ENCODE assay signal across 1 cellular context in the genomic region with DNA sequence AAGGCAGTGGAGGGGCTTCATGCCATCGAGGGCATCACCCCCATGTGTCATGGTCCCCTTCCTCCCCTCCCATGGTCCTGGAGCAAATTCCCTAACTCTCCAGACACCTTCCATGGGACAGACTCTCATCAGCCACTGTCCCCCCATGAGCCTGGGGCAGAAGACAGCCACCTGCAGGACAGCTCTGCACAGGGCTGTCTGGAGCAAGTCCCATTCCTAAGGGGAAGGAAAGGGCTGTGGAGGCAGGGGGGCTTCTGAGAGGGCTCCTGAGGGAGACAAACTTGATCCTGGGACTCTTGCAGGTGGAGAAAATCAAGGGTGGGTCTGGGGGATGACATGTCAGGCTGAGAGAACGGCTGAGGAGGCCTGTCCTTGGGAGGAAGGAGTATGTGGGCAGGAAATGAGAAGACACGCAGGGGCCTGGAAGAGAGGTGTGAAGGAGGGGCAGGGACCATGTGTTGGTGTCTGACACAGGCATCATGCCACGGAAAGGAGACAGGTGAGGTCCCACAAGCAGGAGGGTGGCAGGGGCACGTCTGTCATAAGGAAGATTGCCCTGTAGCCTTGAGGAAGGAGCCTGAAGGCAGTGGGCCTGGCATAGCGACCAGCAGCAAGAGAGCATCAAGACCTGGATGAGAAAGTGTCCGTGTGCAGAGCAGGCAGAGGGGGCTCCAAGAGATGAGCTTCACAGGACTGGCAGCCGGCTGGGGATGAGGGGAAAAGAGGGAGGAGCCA.
TF ChIP-seq lines count a peak whose summit lies in the region.

No MANE protein-coding gene starts in this region.

TF ChIP-seq in IMR-90, 13 proteins besides CTCF, POLR2A, EP300 and RAD21:
- TF ChIP-seq NFE2L2 (IDR thresholded peaks at IDR 0.05; ENCODE audit: low read depth, low read length) = no peak
- no peak for TF ChIP-seq SMC3 (IDR thresholded peaks at IDR 0.05; ENCODE audit: low read depth, low read length)
- no peak for TF ChIP-seq RFX5 (IDR thresholded peaks at IDR 0.05; ENCODE audit: low read depth, low read length)
- TF ChIP-seq BHLHE40 (IDR thresholded peaks at IDR 0.05; ENCODE audit: low read depth, low read length) = no peak
- TF ChIP-seq MAZ (IDR thresholded peaks at IDR 0.05; ENCODE audit: borderline replicate concordance, low read depth, low read length) = no peak
- no peak for TF ChIP-seq RCOR1 (IDR thresholded peaks at IDR 0.05; ENCODE audit: insufficient replicate concordance, low read length)
- TF ChIP-seq CEBPB (IDR thresholded peaks at IDR 0.05; ENCODE audit: low read depth, low read length) = no peak
- TF ChIP-seq MXI1 (IDR thresholded peaks at IDR 0.05; ENCODE audit: borderline replicate concordance, low read depth, low read length) = no peak
- TF ChIP-seq, protein P1, sequence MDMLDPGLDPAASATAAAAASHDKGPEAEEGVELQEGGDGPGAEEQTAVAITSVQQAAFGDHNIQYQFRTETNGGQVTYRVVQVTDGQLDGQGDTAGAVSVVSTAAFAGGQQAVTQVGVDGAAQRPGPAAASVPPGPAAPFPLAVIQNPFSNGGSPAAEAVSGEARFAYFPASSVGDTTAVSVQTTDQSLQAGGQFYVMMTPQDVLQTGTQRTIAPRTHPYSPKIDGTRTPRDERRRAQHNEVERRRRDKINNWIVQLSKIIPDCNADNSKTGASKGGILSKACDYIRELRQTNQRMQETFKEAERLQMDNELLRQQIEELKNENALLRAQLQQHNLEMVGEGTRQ (IDR thresholded peaks at IDR 0.05; ENCODE audit: low read depth, low read length) = no peak
